ENCODE assay signal across 9 cellular contexts in the genomic region with DNA sequence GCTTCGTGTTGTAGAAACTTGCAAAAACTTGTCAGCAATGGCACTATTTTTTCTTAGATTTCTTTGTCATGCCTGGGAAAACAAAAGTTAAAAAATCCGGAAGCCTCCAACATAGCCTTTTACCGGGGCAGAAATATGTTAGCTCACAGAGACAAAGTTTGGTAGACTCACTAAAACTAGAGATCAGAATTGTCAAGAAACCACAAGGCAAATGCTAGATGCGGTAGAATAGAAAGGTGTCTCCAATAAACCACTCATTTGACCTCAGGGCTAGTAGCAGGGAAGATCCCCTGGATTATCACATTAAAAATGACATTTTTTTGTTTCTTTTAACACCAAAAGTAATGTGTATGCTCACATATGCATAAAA. TPM values are rescaled to one million over a fixed set of nuclear protein-coding genes. Genes with fewer than 3 reads are reported as not detected.
DNase-seq lines count a peak whose midpoint lies in the region; ATAC-seq and TF ChIP-seq lines count a peak whose summit lies in the region.
"Had no signal": no experiment of that assay in that cellular context is flagged by ENCODE, and none has a peak within 500 bp of the region (broad histone marks: within the 10 kb centered on the region; RNA-seq: fewer than 3 reads in every experiment).

No MANE protein-coding gene starts in this region.

- peak overlapping the region; percentile 73 for H3K4me2 ChIP-seq in smooth muscle cell

- peak overlapping the region; percentile 90 to 99 (median 95) for H3K4me3 Mint-ChIP-seq in T-cell

- H3K27me3 Mint-ChIP-seq in T-cell: no peaks in the 10 kb centered on the region

- H2AFZ ChIP-seq in smooth muscle cell (ENCODE audit: low read depth): peak overlapping the region; percentile 74

- no peaks in the 10 kb centered on the region for H3K36me3 ChIP-seq in H7 (replicated peaks; ENCODE audit: control insufficient read depth, insufficient read depth, low read length)
- H3K36me3 ChIP-seq in smooth muscle cell (ENCODE audit: low read depth): no peaks in the 10 kb centered on the region

- WGBS in smooth muscle cell (ENCODE audit: low lambda C conversion rate): 71% methylated on average over 4 of the region's 4 CpGs

- no peak for TF ChIP-seq CTCF in foreskin fibroblast (IDR thresholded peaks at IDR 0.05; ENCODE audit: low read depth, low read length)
- no peak for TF ChIP-seq CTCF in smooth muscle cell (IDR thresholded peaks at IDR 0.05; ENCODE audit: borderline replicate concordance, insufficient read depth, poor library complexity, severe bottlenecking)

- H3K79me2 ChIP-seq in smooth muscle cell (ENCODE audit: low read depth): no peaks in the 10 kb centered on the region

- peak overlapping the region; percentile 2; the same call in 1 of the 2 replicates for H3K4me3 ChIP-seq in H7 (ENCODE audit: insufficient read depth, low read depth, low read length)
- H3K4me3 ChIP-seq in foreskin fibroblast (ENCODE audit: low read depth in 1 of 2, low read length in 2 of 2): peak overlapping the region; percentile 39 to 53
- peak overlapping the region; percentile 41 for H3K4me3 ChIP-seq in smooth muscle cell

- H3K9me3 Mint-ChIP-seq in T-cell: peaks cover 0 to under 1% (median under 1%) of the 10 kb centered on the region in 3 donors

- no peak overlapping the region for H3K27ac ChIP-seq in smooth muscle cell (ENCODE audit: low read depth)

- ATAC-seq in T-cell (replicated peaks in 1 of 4): peak in 3 of 4 experiments; percentile 29 to 37 (median 30)

- DNase-seq in H7 (no peak), T-cell (no peak), foreskin fibroblast (no peak), smooth muscle cell (lab: John Stamatoyannopoulos, UW; ENCODE audit: unreplicated experiment) (no peak), midbrain (lab: John Stamatoyannopoulos, UW) (no peak), NCI-H226 (no peak), SKM-1 treated with dmso at 0.1 percent for 144 hours (lab: John Stamatoyannopoulos, UW; ENCODE audit: unreplicated experiment) (no peak)
- DNase-seq in effector CD8-positive, alpha-beta T cell (lab: John Stamatoyannopoulos, UW): no peak
- DNase-seq: activated CD4-positive, CD25-positive, alpha-beta regulatory T cell had no signal

- no peaks in the 10 kb centered on the region for H3F3A ChIP-seq in smooth muscle cell (ENCODE audit: low read depth)

- H3K36me3 Mint-ChIP-seq in T-cell: peaks cover 17% of the 10 kb centered on the region

- no peaks in the 10 kb centered on the region for H3K4me1 ChIP-seq in smooth muscle cell (ENCODE audit: low read depth)

- H3K27me3 ChIP-seq in H7 (ENCODE audit: control insufficient read depth, insufficient read depth, low read length): no peaks in the 10 kb centered on the region
- no peaks in the 10 kb centered on the region for H3K27me3 ChIP-seq in smooth muscle cell (ENCODE audit: low read depth)

- POLR2A ChIA-PET in T-cell (lab: Charles Lee): interaction anchor here (0.6 to 1.6 kb wide), 7 partner anchors 27 to 470 kb away, joined by 3 to 16 read pairs (median 4); no protein-coding TSS in a partner anchor

- H3K27ac Mint-ChIP-seq in T-cell: peak overlapping the region; percentile 89 to 94

- CTCF ChIA-PET in T-cell (lab: Charles Lee): interaction anchor here (0.6 to 3.0 kb wide), 21 partner anchors 8 to 1271 kb away, joined by 3 to 168 read pairs (median 5); no protein-coding TSS in a partner anchor

- H3K4me1 Mint-ChIP-seq in T-cell: peaks cover 52 to 57% (median 54%) of the 10 kb centered on the region in 3 donors

- H3K9me3 ChIP-seq in smooth muscle cell (replicated peaks; ENCODE audit: low read depth): no peaks in the 10 kb centered on the region

- H3K9ac ChIP-seq in smooth muscle cell (ENCODE audit: low read depth): no peak overlapping the region

- H4K20me1 ChIP-seq in smooth muscle cell (ENCODE audit: low read depth): no peaks in the 10 kb centered on the region

RNA-seq across cellular contexts. Expression of a gene that starts 0.4 kb away (rescaled TPM):
- 5.1 and 5.4 TPM in 2 replicates for total RNA-seq in H7 (2014; rRNA removed; shearing (Covaris generic))
- total RNA-seq in T-cell (10 to 100 TPM; 23.3 to 46.4 (median 29.2) TPM), smooth muscle cell (0.36 and 0.90 TPM in 2 replicates)
- polyA plus RNA-seq in smooth muscle cell: 0.86 and 1.1 TPM in 2 replicates
